23 cellular contexts compared by ENCODE assay signal in genomic region chr7:108083980-108084379, GRCh38. TPM values are rescaled to one million over a fixed set of nuclear protein-coding genes. Genes with fewer than 3 reads are reported as not detected.
DNase-seq lines count a peak whose midpoint lies in the region; ATAC-seq and TF ChIP-seq lines count a peak whose summit lies in the region.
"Had no signal": no experiment of that assay in that cellular context is flagged by ENCODE, and none has a peak within 500 bp of the region (broad histone marks: within the 10 kb centered on the region; RNA-seq: fewer than 3 reads in every experiment).

No MANE protein-coding gene starts in this region.

- TF ChIP-seq CTCF in CD14-positive monocyte (IDR thresholded peaks at IDR 0.05) = no peak

- H3K27ac Mint-ChIP-seq in CD14-positive monocyte = no peak overlapping the region
- H3K27ac Mint-ChIP-seq: activated naive CD8-positive, alpha-beta T cell treated with anti-CD3 and anti-CD28 coated beads, Interleukin-2, amount 10 ng/mL, durations not matched to agents 7 days and 5 days; brain; natural killer cell; T-helper 2 cell treated with Interferon-gamma antibody and Interleukin-4, amounts not matched to agents 5 μg/mL and 100 μg/mL, for 36 hours had no signal

- peaks cover 3% of the 10 kb centered on the region for H3K4me1 Mint-ChIP-seq in CD14-positive monocyte
- H3K4me1 Mint-ChIP-seq: natural killer cell had no signal

- H3K4me3 Mint-ChIP-seq in CD14-positive monocyte = no peak overlapping the region
- H3K4me3 Mint-ChIP-seq: activated naive CD8-positive, alpha-beta T cell treated with anti-CD3 and anti-CD28 coated beads, Interleukin-2, amount 10 ng/mL, durations not matched to agents 7 days and 5 days; brain; natural killer cell; T-helper 2 cell treated with Interferon-gamma antibody and Interleukin-4, amounts not matched to agents 5 μg/mL and 100 μg/mL, for 36 hours had no signal

- no peaks in the 10 kb centered on the region for H3K36me3 Mint-ChIP-seq in CD14-positive monocyte
- H3K36me3 Mint-ChIP-seq: activated naive CD8-positive, alpha-beta T cell treated with anti-CD3 and anti-CD28 coated beads, Interleukin-2, amount 10 ng/mL, durations not matched to agents 7 days and 5 days; natural killer cell had no signal

- peaks cover 3 to 9% (median 5%) of the 10 kb centered on the region in 7 donors for H3K9me3 Mint-ChIP-seq in CD14-positive monocyte
- H3K9me3 Mint-ChIP-seq: natural killer cell; T-helper 2 cell treated with Interferon-gamma antibody and Interleukin-4, amounts not matched to agents 5 μg/mL and 100 μg/mL, for 36 hours had no signal

- H3K27me3 Mint-ChIP-seq in CD14-positive monocyte (ENCODE audit: low read depth in 3 of 3) = peaks cover 0 to 3% (median 0%) of the 10 kb centered on the region in 3 donors
- H3K27me3 Mint-ChIP-seq: activated naive CD8-positive, alpha-beta T cell treated with anti-CD3 and anti-CD28 coated beads, Interleukin-2, amount 10 ng/mL, durations not matched to agents 7 days and 5 days had no signal

- ATAC-seq in GM18870 (IDR thresholded peaks at IDR 0.05; ENCODE audit: unreplicated experiment) = no peak
- ATAC-seq: left colon, natural killer cell, right lobe of liver had no signal

- DNase-seq in A172 (ENCODE audit: low spot score) = peak; percentile 80
- DNase-seq in H4 (ENCODE audit: low spot score) = peak; percentile 13
- DNase-seq in astrocyte of the hippocampus (ENCODE audit: low read depth, low spot score) = peak; percentile 11
- peak; percentile 20 to 63 for DNase-seq in lung microvascular endothelial cell (ENCODE audit: low read depth in 2 of 2)
- no peak for DNase-seq in CD14-positive monocyte (ENCODE audit: low spot score)
- DNase-seq in NCI-H524 (lab: John Stamatoyannopoulos, UW) = no peak
- DNase-seq in NAMALWA (ENCODE audit: low spot score) = no peak
- DNase-seq: activated CD4-positive, alpha-beta T cell treated with anti-CD3 and anti-CD28 coated beads, Interleukin-2, amount 50 U/mL, for 1 hour; activated CD8-positive, alpha-beta memory T cell treated with anti-CD3 and anti-CD28 coated beads, Interleukin-2, amount 50 U/mL, for 4 hours; activated effector memory CD4-positive, alpha-beta T cell treated with Interleukin-2 at 50 U/mL for 16 hours; activated naive CD8-positive, alpha-beta T cell treated with anti-CD3 and anti-CD28 coated beads, Interleukin-2, amount 10 ng/mL, durations not matched to agents 7 days and 5 days; C1 segment of cervical spinal cord; heart right ventricle; left colon; natural killer cell; NCI-H2171; NCI-H526; right lobe of liver; upper lobe of left lung; WERI-Rb-1 had no signal

- intact Hi-C loops in CD14-positive monocyte (cut with micrococcal nuclease) = no loop called here

RNA-seq across cellular contexts. Expression of gene LAMB4, which starts 46.2 kb away (rescaled TPM):
- total RNA-seq in A172 (2014; rRNA removed; shearing (Covaris generic)) = 0.19 TPM in 1 of 2 replicates, not detected in the other
- total RNA-seq in H4 (2014; rRNA removed; shearing (Covaris generic)) = 2.3 and 3.2 TPM in 2 replicates
- total RNA-seq in lung microvascular endothelial cell = 0.22 TPM in 1 of 2 replicates, not detected in the other
- not detected for polyA plus RNA-seq in CD14-positive monocyte
- total RNA-seq: activated naive CD8-positive, alpha-beta T cell treated with anti-CD3 and anti-CD28 coated beads, Interleukin-2, amount 10 ng/mL, durations not matched to agents 7 days and 5 days; natural killer cell; right lobe of liver had no signal

Comparison
In these comparisons a context has a peak if more than half of its experiments do, and no peak if none do; other contexts are left out.
1. DNase-seq: peak in A172 (single experiment), H4 (single experiment), astrocyte of the hippocampus (single experiment) and lung microvascular endothelial cell (2 of 2); none in CD14-positive monocyte (single experiment), NCI-H524 (0 of 2) and NAMALWA (single experiment).